1 cellular context compared by ENCODE assay signal in the genomic region with DNA sequence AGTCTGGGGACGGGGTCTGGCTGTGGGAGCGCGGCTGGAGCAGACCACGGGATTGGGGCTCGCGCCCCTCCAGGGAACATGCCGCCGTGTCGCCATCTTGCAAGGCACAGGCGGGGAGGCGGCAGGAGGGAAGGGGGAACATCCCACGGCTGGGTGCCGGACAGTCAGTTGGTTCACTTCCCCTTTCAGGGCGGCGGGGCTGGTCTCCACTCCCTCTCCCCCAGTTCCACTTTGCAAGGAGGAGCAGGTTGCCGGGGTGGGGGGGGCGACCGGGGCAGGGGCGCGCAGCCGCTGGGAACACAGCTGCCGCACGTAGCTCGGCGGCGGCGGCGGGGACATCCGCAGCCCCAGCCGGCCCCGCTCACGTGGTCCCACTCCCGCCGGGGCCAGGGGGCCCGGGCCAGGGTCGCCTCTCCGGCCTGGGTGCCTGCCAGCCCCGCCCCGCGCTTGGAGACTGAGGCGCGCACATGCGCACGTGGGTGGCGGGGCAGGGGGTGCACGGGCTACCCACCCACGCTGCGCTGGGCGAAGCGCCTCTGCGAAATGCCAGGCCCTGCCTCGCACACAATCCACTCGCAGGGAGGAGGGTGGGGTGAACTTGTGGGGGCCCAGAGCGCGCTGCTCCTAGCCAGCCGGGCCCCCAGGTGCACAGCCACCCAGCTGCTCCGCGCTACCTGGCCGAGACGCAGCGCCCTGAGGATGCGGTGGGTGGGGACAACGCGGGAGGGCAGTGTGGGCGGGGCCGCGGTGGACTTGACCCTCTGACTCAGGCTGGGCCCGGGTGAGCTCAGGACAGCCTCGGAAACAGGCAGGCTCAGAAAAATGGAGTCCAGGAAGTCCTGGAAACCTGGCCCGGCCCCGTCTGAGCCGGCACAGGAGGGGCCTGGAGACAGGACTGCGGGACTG.
A peak's percentile ranks its signal among the peaks of the same experiment; 100 is the strongest.
TF ChIP-seq lines count a peak whose summit lies in the region.

No MANE protein-coding gene starts in this region.

TF ChIP-seq in HepG2, 621 proteins besides CTCF, POLR2A, EP300 and RAD21 (continues in another document):
- TF ChIP-seq YY1 (IDR thresholded peaks at IDR 0.05; ENCODE audit: insufficient read depth, insufficient replicate concordance, low read depth, low read length) (peak; percentile 80), SMAD3 (CRISPR knock-in tag; IDR thresholded peaks at IDR 0.05) (no peak), RARA (CRISPR knock-in tag; IDR thresholded peaks at IDR 0.05) (peak; percentile 93), SKI (IDR thresholded peaks at IDR 0.05; ENCODE audit: partially characterized antibody) (peak; percentile 60), SP1 (IDR thresholded peaks at IDR 0.05) (no peak), SP1 (CRISPR knock-in tag; IDR thresholded peaks at IDR 0.05) (peak; percentile 91), HDAC1 (CRISPR knock-in tag; IDR thresholded peaks at IDR 0.05) (peak; percentile 59; the same call in 1 of the 2 replicates), SIN3A (IDR thresholded peaks at IDR 0.05; ENCODE audit: borderline replicate concordance, low read depth, low read length) (no peak), DNMT3B (CRISPR knock-in tag; conservative IDR thresholded peaks at IDR 0.05) (no peak), HNF4G (IDR thresholded peaks at IDR 0.05; ENCODE audit: borderline replicate concordance, low read depth, low read length) (peak; percentile 63; the same call in 1 of the 2 replicates), HNF4G (CRISPR knock-in tag; IDR thresholded peaks at IDR 0.05; ENCODE audit: borderline replicate concordance, low read depth) (no peak), SNAI1 (CRISPR knock-in tag; IDR thresholded peaks at IDR 0.05; ENCODE audit: borderline replicate concordance) (no peak), SIX4 (CRISPR knock-in tag; IDR thresholded peaks at IDR 0.05) (no peak), MAZ (IDR thresholded peaks at IDR 0.05; ENCODE audit: borderline replicate concordance, low read depth, low read length) (peak; percentile 18; the same call in 1 of the 2 replicates), MAZ (CRISPR knock-in tag; IDR thresholded peaks at IDR 0.05; ENCODE audit: low read depth) (no peak), ZNF335 (CRISPR knock-in tag; IDR thresholded peaks at IDR 0.05) (peak; percentile 77; the same call in 1 of the 2 replicates), TBL1XR1 (IDR thresholded peaks at IDR 0.05; ENCODE audit: borderline replicate concordance, low read length, partially characterized antibody) (peak; percentile 40), SSRP1 (CRISPR knock-in tag; IDR thresholded peaks at IDR 0.05) (no peak), ZNF703 (CRISPR knock-in tag; IDR thresholded peaks at IDR 0.05; ENCODE audit: borderline replicate concordance) (no peak), RXRB (CRISPR knock-in tag; IDR thresholded peaks at IDR 0.05; ENCODE audit: borderline replicate concordance) (peak; percentile 98), GABPB1 (CRISPR knock-in tag; IDR thresholded peaks at IDR 0.05) (peak; percentile 66), AGO2 (optimal IDR thresholded peaks at IDR 0.05; ENCODE audit: low read depth, low read length) (peak; percentile 61), ZNF121 (CRISPR knock-in tag; IDR thresholded peaks at IDR 0.05) (0 out of 2 replicates have a peak, but pooled peaks have one; percentile 21), HDAC2 (CRISPR knock-in tag; IDR thresholded peaks at IDR 0.05) (0 out of 2 replicates have a peak, but pooled peaks have one; percentile 30), SP5 (CRISPR knock-in tag; IDR thresholded peaks at IDR 0.05; ENCODE audit: borderline replicate concordance, low read depth) (peak; percentile 96)
- TF ChIP-seq, protein P1, sequence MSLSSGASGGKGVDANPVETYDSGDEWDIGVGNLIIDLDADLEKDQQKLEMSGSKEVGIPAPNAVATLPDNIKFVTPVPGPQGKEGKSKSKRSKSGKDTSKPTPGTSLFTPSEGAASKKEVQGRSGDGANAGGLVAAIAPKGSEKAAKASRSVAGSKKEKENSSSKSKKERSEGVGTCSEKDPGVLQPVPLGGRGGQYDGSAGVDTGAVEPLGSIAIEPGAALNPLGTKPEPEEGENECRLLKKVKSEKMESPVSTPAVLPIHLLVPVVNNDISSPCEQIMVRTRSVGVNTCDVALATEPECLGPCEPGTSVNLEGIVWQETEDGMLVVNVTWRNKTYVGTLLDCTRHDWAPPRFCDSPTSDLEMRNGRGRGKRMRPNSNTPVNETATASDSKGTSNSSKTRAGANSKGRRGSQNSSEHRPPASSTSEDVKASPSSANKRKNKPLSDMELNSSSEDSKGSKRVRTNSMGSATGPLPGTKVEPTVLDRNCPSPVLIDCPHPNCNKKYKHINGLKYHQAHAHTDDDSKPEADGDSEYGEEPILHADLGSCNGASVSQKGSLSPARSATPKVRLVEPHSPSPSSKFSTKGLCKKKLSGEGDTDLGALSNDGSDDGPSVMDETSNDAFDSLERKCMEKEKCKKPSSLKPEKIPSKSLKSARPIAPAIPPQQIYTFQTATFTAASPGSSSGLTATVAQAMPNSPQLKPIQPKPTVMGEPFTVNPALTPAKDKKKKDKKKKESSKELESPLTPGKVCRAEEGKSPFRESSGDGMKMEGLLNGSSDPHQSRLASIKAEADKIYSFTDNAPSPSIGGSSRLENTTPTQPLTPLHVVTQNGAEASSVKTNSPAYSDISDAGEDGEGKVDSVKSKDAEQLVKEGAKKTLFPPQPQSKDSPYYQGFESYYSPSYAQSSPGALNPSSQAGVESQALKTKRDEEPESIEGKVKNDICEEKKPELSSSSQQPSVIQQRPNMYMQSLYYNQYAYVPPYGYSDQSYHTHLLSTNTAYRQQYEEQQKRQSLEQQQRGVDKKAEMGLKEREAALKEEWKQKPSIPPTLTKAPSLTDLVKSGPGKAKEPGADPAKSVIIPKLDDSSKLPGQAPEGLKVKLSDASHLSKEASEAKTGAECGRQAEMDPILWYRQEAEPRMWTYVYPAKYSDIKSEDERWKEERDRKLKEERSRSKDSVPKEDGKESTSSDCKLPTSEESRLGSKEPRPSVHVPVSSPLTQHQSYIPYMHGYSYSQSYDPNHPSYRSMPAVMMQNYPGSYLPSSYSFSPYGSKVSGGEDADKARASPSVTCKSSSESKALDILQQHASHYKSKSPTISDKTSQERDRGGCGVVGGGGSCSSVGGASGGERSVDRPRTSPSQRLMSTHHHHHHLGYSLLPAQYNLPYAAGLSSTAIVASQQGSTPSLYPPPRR (CRISPR knock-in tag; IDR thresholded peaks at IDR 0.05; ENCODE audit: borderline replicate concordance): peak; percentile 51; the same call in 1 of the 2 replicates
- TF ChIP-seq, protein P2, sequence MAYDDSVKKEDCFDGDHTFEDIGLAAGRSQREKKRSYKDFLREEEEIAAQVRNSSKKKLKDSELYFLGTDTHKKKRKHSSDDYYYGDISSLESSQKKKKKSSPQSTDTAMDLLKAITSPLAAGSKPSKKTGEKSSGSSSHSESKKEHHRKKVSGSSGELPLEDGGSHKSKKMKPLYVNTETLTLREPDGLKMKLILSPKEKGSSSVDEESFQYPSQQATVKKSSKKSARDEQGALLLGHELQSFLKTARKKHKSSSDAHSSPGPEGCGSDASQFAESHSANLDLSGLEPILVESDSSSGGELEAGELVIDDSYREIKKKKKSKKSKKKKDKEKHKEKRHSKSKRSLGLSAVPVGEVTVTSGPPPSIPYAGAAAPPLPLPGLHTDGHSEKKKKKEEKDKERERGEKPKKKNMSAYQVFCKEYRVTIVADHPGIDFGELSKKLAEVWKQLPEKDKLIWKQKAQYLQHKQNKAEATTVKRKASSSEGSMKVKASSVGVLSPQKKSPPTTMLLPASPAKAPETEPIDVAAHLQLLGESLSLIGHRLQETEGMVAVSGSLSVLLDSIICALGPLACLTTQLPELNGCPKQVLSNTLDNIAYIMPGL (CRISPR knock-in tag; IDR thresholded peaks at IDR 0.05; ENCODE audit: borderline replicate concordance in 1 of 2, low read depth in 1 of 2): 0 out of 4 replicates have a peak, but pooled peaks of 1 of the 2 experiments have one; percentile 22
- TF ChIP-seq, protein P3, sequence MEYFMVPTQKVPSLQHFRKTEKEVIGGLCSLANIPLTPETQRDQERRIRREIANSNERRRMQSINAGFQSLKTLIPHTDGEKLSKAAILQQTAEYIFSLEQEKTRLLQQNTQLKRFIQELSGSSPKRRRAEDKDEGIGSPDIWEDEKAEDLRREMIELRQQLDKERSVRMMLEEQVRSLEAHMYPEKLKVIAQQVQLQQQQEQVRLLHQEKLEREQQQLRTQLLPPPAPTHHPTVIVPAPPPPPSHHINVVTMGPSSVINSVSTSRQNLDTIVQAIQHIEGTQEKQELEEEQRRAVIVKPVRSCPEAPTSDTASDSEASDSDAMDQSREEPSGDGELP (IDR thresholded peaks at IDR 0.05; ENCODE audit: borderline replicate concordance, low read depth): peak; percentile 50; the same call in 1 of the 2 replicates
- TF ChIP-seq, protein P4, sequence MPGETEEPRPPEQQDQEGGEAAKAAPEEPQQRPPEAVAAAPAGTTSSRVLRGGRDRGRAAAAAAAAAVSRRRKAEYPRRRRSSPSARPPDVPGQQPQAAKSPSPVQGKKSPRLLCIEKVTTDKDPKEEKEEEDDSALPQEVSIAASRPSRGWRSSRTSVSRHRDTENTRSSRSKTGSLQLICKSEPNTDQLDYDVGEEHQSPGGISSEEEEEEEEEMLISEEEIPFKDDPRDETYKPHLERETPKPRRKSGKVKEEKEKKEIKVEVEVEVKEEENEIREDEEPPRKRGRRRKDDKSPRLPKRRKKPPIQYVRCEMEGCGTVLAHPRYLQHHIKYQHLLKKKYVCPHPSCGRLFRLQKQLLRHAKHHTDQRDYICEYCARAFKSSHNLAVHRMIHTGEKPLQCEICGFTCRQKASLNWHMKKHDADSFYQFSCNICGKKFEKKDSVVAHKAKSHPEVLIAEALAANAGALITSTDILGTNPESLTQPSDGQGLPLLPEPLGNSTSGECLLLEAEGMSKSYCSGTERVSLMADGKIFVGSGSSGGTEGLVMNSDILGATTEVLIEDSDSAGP (CRISPR knock-in tag; IDR thresholded peaks at IDR 0.05; ENCODE audit: borderline replicate concordance): 0 out of 2 replicates have a peak, but pooled peaks have one; percentile 33
- TF ChIP-seq, protein P5, sequence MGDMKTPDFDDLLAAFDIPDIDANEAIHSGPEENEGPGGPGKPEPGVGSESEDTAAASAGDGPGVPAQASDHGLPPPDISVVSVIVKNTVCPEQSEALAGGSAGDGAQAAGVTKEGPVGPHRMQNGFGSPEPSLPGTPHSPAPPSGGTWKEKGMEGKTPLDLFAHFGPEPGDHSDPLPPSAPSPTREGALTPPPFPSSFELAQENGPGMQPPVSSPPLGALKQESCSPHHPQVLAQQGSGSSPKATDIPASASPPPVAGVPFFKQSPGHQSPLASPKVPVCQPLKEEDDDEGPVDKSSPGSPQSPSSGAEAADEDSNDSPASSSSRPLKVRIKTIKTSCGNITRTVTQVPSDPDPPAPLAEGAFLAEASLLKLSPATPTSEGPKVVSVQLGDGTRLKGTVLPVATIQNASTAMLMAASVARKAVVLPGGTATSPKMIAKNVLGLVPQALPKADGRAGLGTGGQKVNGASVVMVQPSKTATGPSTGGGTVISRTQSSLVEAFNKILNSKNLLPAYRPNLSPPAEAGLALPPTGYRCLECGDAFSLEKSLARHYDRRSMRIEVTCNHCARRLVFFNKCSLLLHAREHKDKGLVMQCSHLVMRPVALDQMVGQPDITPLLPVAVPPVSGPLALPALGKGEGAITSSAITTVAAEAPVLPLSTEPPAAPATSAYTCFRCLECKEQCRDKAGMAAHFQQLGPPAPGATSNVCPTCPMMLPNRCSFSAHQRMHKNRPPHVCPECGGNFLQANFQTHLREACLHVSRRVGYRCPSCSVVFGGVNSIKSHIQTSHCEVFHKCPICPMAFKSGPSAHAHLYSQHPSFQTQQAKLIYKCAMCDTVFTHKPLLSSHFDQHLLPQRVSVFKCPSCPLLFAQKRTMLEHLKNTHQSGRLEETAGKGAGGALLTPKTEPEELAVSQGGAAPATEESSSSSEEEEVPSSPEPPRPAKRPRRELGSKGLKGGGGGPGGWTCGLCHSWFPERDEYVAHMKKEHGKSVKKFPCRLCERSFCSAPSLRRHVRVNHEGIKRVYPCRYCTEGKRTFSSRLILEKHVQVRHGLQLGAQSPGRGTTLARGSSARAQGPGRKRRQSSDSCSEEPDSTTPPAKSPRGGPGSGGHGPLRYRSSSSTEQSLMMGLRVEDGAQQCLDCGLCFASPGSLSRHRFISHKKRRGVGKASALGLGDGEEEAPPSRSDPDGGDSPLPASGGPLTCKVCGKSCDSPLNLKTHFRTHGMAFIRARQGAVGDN (CRISPR knock-in tag; IDR thresholded peaks at IDR 0.05): peak; percentile 67
- TF ChIP-seq, protein P6, sequence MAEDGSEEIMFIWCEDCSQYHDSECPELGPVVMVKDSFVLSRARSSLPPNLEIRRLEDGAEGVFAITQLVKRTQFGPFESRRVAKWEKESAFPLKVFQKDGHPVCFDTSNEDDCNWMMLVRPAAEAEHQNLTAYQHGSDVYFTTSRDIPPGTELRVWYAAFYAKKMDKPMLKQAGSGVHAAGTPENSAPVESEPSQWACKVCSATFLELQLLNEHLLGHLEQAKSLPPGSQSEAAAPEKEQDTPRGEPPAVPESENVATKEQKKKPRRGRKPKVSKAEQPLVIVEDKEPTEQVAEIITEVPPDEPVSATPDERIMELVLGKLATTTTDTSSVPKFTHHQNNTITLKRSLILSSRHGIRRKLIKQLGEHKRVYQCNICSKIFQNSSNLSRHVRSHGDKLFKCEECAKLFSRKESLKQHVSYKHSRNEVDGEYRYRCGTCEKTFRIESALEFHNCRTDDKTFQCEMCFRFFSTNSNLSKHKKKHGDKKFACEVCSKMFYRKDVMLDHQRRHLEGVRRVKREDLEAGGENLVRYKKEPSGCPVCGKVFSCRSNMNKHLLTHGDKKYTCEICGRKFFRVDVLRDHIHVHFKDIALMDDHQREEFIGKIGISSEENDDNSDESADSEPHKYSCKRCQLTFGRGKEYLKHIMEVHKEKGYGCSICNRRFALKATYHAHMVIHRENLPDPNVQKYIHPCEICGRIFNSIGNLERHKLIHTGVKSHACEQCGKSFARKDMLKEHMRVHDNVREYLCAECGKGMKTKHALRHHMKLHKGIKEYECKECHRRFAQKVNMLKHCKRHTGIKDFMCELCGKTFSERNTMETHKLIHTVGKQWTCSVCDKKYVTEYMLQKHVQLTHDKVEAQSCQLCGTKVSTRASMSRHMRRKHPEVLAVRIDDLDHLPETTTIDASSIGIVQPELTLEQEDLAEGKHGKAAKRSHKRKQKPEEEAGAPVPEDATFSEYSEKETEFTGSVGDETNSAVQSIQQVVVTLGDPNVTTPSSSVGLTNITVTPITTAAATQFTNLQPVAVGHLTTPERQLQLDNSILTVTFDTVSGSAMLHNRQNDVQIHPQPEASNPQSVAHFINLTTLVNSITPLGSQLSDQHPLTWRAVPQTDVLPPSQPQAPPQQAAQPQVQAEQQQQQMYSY (CRISPR knock-in tag; IDR thresholded peaks at IDR 0.05): peak; percentile 73; the same call in 1 of the 2 replicates
- TF ChIP-seq, protein P7, sequence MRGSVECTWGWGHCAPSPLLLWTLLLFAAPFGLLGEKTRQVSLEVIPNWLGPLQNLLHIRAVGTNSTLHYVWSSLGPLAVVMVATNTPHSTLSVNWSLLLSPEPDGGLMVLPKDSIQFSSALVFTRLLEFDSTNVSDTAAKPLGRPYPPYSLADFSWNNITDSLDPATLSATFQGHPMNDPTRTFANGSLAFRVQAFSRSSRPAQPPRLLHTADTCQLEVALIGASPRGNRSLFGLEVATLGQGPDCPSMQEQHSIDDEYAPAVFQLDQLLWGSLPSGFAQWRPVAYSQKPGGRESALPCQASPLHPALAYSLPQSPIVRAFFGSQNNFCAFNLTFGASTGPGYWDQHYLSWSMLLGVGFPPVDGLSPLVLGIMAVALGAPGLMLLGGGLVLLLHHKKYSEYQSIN (CRISPR knock-in tag; IDR thresholded peaks at IDR 0.05; ENCODE audit: borderline replicate concordance): no peak
